Comparison of ENCODE assay signal across 11 cellular contexts in genomic region chr1:202207292-202207691, GRCh38. TPM values are rescaled to one million over a fixed set of nuclear protein-coding genes. Genes with fewer than 3 reads are reported as not detected.
A peak's percentile ranks its signal among the peaks of the same experiment; 100 is the strongest.
DNase-seq lines count a peak whose midpoint lies in the region; TF ChIP-seq lines count a peak whose summit lies in the region.
"Had no signal": no experiment of that assay in that cellular context is flagged by ENCODE, and none has a peak within 500 bp of the region (broad histone marks: within the 10 kb centered on the region; RNA-seq: fewer than 3 reads in every experiment).

No MANE protein-coding gene starts in this region.

- H3K4me3 ChIP-seq in fibroblast of lung (replicated peaks in 1 of 4; ENCODE audit: control extremely low read depth in 1 of 4, insufficient read depth in 1 of 4, low read depth in 3 of 4, low read length in 4 of 4): no peak overlapping the region
- H3K4me3 ChIP-seq: dorsolateral prefrontal cortex had no signal

- H3K9me3 ChIP-seq in fibroblast of lung (ENCODE audit: control insufficient read depth, insufficient read depth, low read depth, low read length): no peaks in the 10 kb centered on the region

- H4K20me1 ChIP-seq in fibroblast of lung (ENCODE audit: control insufficient read depth, extremely low read depth, insufficient read depth, low read length): no peaks in the 10 kb centered on the region

- H3K4me2 ChIP-seq in fibroblast of lung (ENCODE audit: extremely low read depth, insufficient read depth, low read length): no peak overlapping the region

- no peak overlapping the region for H3K27ac ChIP-seq in fibroblast of lung (ENCODE audit: insufficient read depth, low read length)
- H3K27ac ChIP-seq: dorsolateral prefrontal cortex had no signal

- peak; percentile 20 to 22 for TF ChIP-seq CTCF in fibroblast of lung (conservative IDR thresholded peaks at IDR 0.05 in 1 of 2, IDR thresholded peaks at IDR 0.05 in 1 of 2; ENCODE audit: low read depth in 1 of 2, low read length in 2 of 2)

- no peaks in the 10 kb centered on the region for H3K36me3 ChIP-seq in fibroblast of lung (ENCODE audit: control insufficient read depth, insufficient read depth, low read length)

- no peak overlapping the region for H3K9ac ChIP-seq in fibroblast of lung (ENCODE audit: insufficient read depth, low read length)

- H2AFZ ChIP-seq in fibroblast of lung (ENCODE audit: low read length): no peak overlapping the region

- H3K27me3 ChIP-seq in fibroblast of lung (ENCODE audit: control insufficient read depth, insufficient read depth, low read length): peaks cover 17% of the 10 kb centered on the region

- no peaks in the 10 kb centered on the region for H3K4me1 ChIP-seq in fibroblast of lung (ENCODE audit: control insufficient read depth, extremely low read depth, insufficient read depth, low read length)

- H3K79me2 ChIP-seq in fibroblast of lung (ENCODE audit: control insufficient read depth, insufficient read depth, low read length): no peaks in the 10 kb centered on the region

- DNase-seq in NCI-H2227 (lab: John Stamatoyannopoulos, UW; ENCODE audit: unreplicated experiment) (peak; percentile 12), NCI-H2227 treated with DMSO at 0.1 percent for 48 hours (lab: John Stamatoyannopoulos, UW) (no peak), RPMI7951 (ENCODE audit: low read depth) (peak; percentile 89), fibroblast of lung (ENCODE audit: low read depth in 2 of 2) (peak; percentile 76 to 77), smooth muscle cell of the brain vasculature (ENCODE audit: low read depth, low spot score) (peak; percentile 72), NCI-H748 treated with DMSO at 0.1 percent for 48 hours (lab: John Stamatoyannopoulos, UW) (no peak), GOT3 (lab: John Stamatoyannopoulos, UW) (no peak), DMS153 (lab: John Stamatoyannopoulos, UW) (no peak)
- DNase-seq: activated CD4-positive, alpha-beta memory T cell treated with anti-CD3 and anti-CD28 coated beads, Interleukin-2, amount 10 ng/mL, durations not matched to agents 7 days and 5 days; dorsolateral prefrontal cortex had no signal

RNA-seq across cellular contexts. Expression of gene LGR6, which starts 13.7 kb away (rescaled TPM):
- total RNA-seq in RPMI7951 (2014; rRNA removed; shearing (Covaris generic)): 30.3 and 33.4 TPM in 2 replicates
- total RNA-seq in fibroblast of lung: not detected in 2 replicates
- 0.02 TPM in 1 of 2 replicates, not detected in the other for polyA plus RNA-seq in fibroblast of lung
- not detected in 2 replicates for polyA plus RNA-seq in fibroblast of lung (2012)
- not detected in 2 replicates for polyA minus RNA-seq in fibroblast of lung (ENCODE audit: low replicate concordance)
- total RNA-seq: B cell had no signal

RNA-seq across cellular contexts. Expression of gene PTPN7, which starts 46.9 kb away (rescaled TPM):
- not detected in 2 replicates for total RNA-seq in RPMI7951 (2014; rRNA removed; shearing (Covaris generic))
- total RNA-seq in fibroblast of lung: not detected in 2 replicates
- polyA plus RNA-seq in fibroblast of lung: not detected in 2 replicates
- not detected in 2 replicates for polyA plus RNA-seq in fibroblast of lung (2012)
- not detected in 2 replicates for polyA minus RNA-seq in fibroblast of lung (ENCODE audit: low replicate concordance)

Comparison
In these comparisons a context has a peak if more than half of its experiments do, and no peak if none do; other contexts are left out.
1. DNase-seq: peak in NCI-H2227 (single experiment), RPMI7951 (single experiment), fibroblast of lung (2 of 2) and smooth muscle cell of the brain vasculature (single experiment); none in NCI-H2227 treated with DMSO at 0.1 percent for 48 hours (single experiment), NCI-H748 treated with DMSO at 0.1 percent for 48 hours (single experiment), GOT3 (single experiment) and DMS153 (single experiment).
2. RNA of gene LGR6, which starts 13.7 kb away (total RNA-seq): 30.3 to 33.4 TPM in RPMI7951; not detected in fibroblast of lung; every median in the first group is over 10 times any median in the second.